Comparison of ENCODE assay signal across 11 cellular contexts in the genomic region with DNA sequence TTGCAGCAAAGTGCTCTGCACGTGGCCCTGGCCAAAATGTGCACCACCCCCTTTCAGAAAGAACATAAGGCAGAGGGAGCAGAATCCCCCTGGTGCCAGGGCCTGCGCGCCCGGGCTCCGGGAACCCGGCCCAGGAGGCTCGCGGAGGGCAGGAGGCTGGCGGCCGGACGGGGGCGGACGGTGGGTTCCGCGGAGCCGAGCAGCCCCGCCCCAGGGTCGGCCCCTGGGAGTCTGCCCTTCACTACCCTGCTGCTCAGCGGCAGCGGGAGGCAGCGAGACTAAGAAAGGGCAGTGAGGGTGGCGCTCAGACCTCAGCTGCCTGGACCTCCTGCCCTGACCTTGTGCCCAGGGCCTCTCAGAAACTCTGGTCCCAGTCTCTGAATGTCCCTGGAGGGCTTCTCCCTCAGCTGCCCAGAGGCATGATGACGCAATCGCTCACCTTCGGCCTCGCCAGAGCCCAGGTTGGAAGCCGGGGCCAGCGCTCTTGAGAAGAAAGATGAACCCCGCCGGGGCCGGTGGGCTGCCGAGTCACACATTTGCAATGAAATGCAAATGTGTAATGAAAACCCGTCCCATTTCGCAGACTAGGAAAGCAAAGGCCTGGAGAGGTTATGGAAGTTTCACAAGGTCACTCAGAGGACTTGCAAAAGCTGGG. TPM values are rescaled to one million over a fixed set of nuclear protein-coding genes. Genes with fewer than 3 reads are reported as not detected.
A peak's percentile ranks its signal among the peaks of the same experiment; 100 is the strongest.
DNase-seq lines count a peak whose midpoint lies in the region; ATAC-seq, FAIRE-seq and TF ChIP-seq lines count a peak whose summit lies in the region.
"Had no signal": no experiment of that assay in that cellular context is flagged by ENCODE, and none has a peak within 500 bp of the region (broad histone marks: within the 10 kb centered on the region; RNA-seq: fewer than 3 reads in every experiment).

No MANE protein-coding gene starts in this region.

- H3K36me3 ChIP-seq in GM12878 (ENCODE audit: control insufficient read depth in 2 of 2, insufficient read depth in 2 of 2, low read length in 1 of 2) (no peaks in the 10 kb centered on the region), iPS-20b (ENCODE audit: insufficient read depth, low read depth, low read length) (peaks cover 4% of the 10 kb centered on the region; the same call in 1 of the 2 replicates), suprapubic skin (no peaks in the 10 kb centered on the region)
- H3K36me3 ChIP-seq: prostate gland had no signal

- H3K4me1 Mint-ChIP-seq in activated CD8-positive, alpha-beta memory T cell treated with anti-CD3 and anti-CD28 coated beads, Interleukin-2, amount 10 ng/mL, durations not matched to agents 7 days and 5 days, result peaks cover 22% of the 10 kb centered on the region

- CTCF ChIA-PET in activated CD8-positive, alpha-beta memory T cell treated with anti-CD3 and anti-CD28 coated beads, Interleukin-2, amount 10 ng/mL, durations not matched to agents 7 days and 5 days (lab: Charles Lee), result no interaction called here
- CTCF ChIA-PET in GM12878 (lab: Yijun Ruan, JAX), result interaction anchor here (0.6 kb wide), 1 partner anchor 153 kb away, joined by 3 read pairs; no protein-coding TSS in a partner anchor

- no peak for TF ChIP-seq CTCF in GM12878 (IDR thresholded peaks at IDR 0.05 in 2 of 3, conservative IDR thresholded peaks at IDR 0.05 in 1 of 3; ENCODE audit: control insufficient read depth in 2 of 3, extremely low read depth in 1 of 3, insufficient read depth in 1 of 3, low read depth in 3 of 3, low read length in 3 of 3)
- no peak for TF ChIP-seq CTCF in suprapubic skin (IDR thresholded peaks at IDR 0.05)

- FAIRE-seq in GM12878 (lab: Jason Lieb, UNC), result no peak

- intact Hi-C loops in GM12878 (cut with micrococcal nuclease; ENCODE audit: unreplicated experiment), result no loop called here

- H3K9ac ChIP-seq in GM12878 (ENCODE audit: control insufficient read depth, insufficient read depth, low read length), result no peak overlapping the region
- peak overlapping the region; percentile 80; the same call in 1 of the 2 replicates for H3K9ac ChIP-seq in iPS-20b (ENCODE audit: low read depth, low read length)

- BruUV-seq in GM12878 (replicated peaks; lab: Mats Ljungman, UMichigan), result no TSS peak

- no peaks in the 10 kb centered on the region for H3K9me3 Mint-ChIP-seq in activated CD8-positive, alpha-beta memory T cell treated with anti-CD3 and anti-CD28 coated beads, Interleukin-2, amount 10 ng/mL, durations not matched to agents 7 days and 5 days (ENCODE audit: low read depth)
- H3K9me3 Mint-ChIP-seq: activated B cell treated with CpG ODN at 0.5 μM for 24 hours had no signal

- H3K36me3 Mint-ChIP-seq in activated CD8-positive, alpha-beta memory T cell treated with anti-CD3 and anti-CD28 coated beads, Interleukin-2, amount 10 ng/mL, durations not matched to agents 7 days and 5 days, result no peaks in the 10 kb centered on the region

- H3K4me3 ChIP-seq in GM12878, result no peak overlapping the region
- H3K4me3 ChIP-seq in iPS-20b (ENCODE audit: low read length), result peak overlapping the region; percentile 75
- H3K4me3 ChIP-seq in suprapubic skin, result peak overlapping the region; percentile 59
- H3K4me3 ChIP-seq: body of pancreas had no signal

- no peak overlapping the region for H2AFZ ChIP-seq in GM12878 (ENCODE audit: control insufficient read depth, low read depth, low read length)

- H3K9me3 ChIP-seq in GM12878 (replicated peaks; ENCODE audit: control insufficient read depth, insufficient read depth, low read length), result no peaks in the 10 kb centered on the region; the same call in 2 of the 3 replicates
- no peaks in the 10 kb centered on the region for H3K9me3 ChIP-seq in iPS-20b (ENCODE audit: insufficient read depth, low read depth, low read length)
- no peaks in the 10 kb centered on the region for H3K9me3 ChIP-seq in suprapubic skin
- H3K9me3 ChIP-seq: body of pancreas, prostate gland had no signal

- H3K4me3 Mint-ChIP-seq in activated CD8-positive, alpha-beta memory T cell treated with anti-CD3 and anti-CD28 coated beads, Interleukin-2, amount 10 ng/mL, durations not matched to agents 7 days and 5 days, result no peak overlapping the region

- POLR2A ChIA-PET in GM12878 (lab: Charles Lee), result no interaction called here

- H3K27me3 ChIP-seq in GM12878 (replicated peaks in 1 of 2; ENCODE audit: control insufficient read depth in 2 of 2, insufficient read depth in 2 of 2, low read length in 1 of 2), result peaks cover 21 to 42% of the 10 kb centered on the region in 2 experiments
- H3K27me3 ChIP-seq in iPS-20b (ENCODE audit: insufficient read depth, low read length), result peaks cover 55% of the 10 kb centered on the region
- peaks cover 60% of the 10 kb centered on the region for H3K27me3 ChIP-seq in suprapubic skin
- H3K27me3 ChIP-seq: body of pancreas had no signal

- WGBS in GM12878 (ENCODE audit: insufficient coverage, insufficient replicate concordance, low lambda C conversion rate, missing lambda C conversion rate), result 37% methylated on average over 21 of the region's 34 CpGs
- 65% methylated on average over 12 of the region's 34 CpGs for WGBS in suprapubic skin

- TF ChIP-seq POLR2A in GM12878 (IDR thresholded peaks at IDR 0.05; ENCODE audit: low read depth, low read length), result no peak
- no peak for TF ChIP-seq POLR2A in suprapubic skin (IDR thresholded peaks at IDR 0.05)

- no peaks in the 10 kb centered on the region for H3K79me2 ChIP-seq in GM12878 (ENCODE audit: control insufficient read depth, insufficient read depth, low read length)

- SMC1A ChIA-PET in GM12878 (lab: Charles Lee; ENCODE audit: uncharacterized antibody, unreplicated experiment), result no interaction called here

- RAD21 ChIA-PET in GM12878 (lab: Charles Lee; ENCODE audit: unreplicated experiment), result no interaction called here

- DNase-seq in activated CD8-positive, alpha-beta memory T cell treated with anti-CD3 and anti-CD28 coated beads for 24 hours, result peak; percentile 60
- no peak for DNase-seq in activated CD8-positive, alpha-beta memory T cell treated with anti-CD3 and anti-CD28 coated beads, Interleukin-2, amount 10 ng/mL, durations not matched to agents 7 days and 5 days
- no peak for DNase-seq in GM12878 (ENCODE audit: low read depth, low spot score)
- DNase-seq in suprapubic skin (ENCODE audit: low spot score in 2 of 2), result no peak
- DNase-seq in stimulated activated CD8-positive, alpha-beta memory T cell treated with anti-CD3 and anti-CD28 coated beads, Interleukin-4, amount 100 ng/mL, for 48 hours, result no peak
- DNase-seq: activated B cell treated with CpG ODN at 0.5 μM for 24 hours had no signal

- H3K4me2 ChIP-seq in GM12878 (ENCODE audit: control insufficient read depth, insufficient read depth), result no peak overlapping the region

- H3K27ac Mint-ChIP-seq in activated CD8-positive, alpha-beta memory T cell treated with anti-CD3 and anti-CD28 coated beads, Interleukin-2, amount 10 ng/mL, durations not matched to agents 7 days and 5 days, result no peak overlapping the region
- H3K27ac Mint-ChIP-seq: activated B cell treated with CpG ODN at 0.5 μM for 24 hours had no signal

- TF ChIP-seq EP300 in GM12878 (IDR thresholded peaks at IDR 0.05; ENCODE audit: borderline replicate concordance in 1 of 2, control insufficient read depth in 1 of 2, low read depth in 2 of 2, low read length in 2 of 2) (no peak), suprapubic skin (IDR thresholded peaks at IDR 0.05) (no peak)

- in situ Hi-C loops in GM12878 (cut with MboI), result no loop called here

- H3K27ac ChIP-seq in GM12878 (ENCODE audit: control insufficient read depth, insufficient read depth) (no peak overlapping the region), iPS-20b (ENCODE audit: low read length) (no peak overlapping the region), suprapubic skin (no peak overlapping the region)
- H3K27ac ChIP-seq: body of pancreas had no signal

- H4K20me1 ChIP-seq in GM12878 (ENCODE audit: control insufficient read depth, insufficient read depth), result no peaks in the 10 kb centered on the region

- H3K27me3 Mint-ChIP-seq in activated CD8-positive, alpha-beta memory T cell treated with anti-CD3 and anti-CD28 coated beads, Interleukin-2, amount 10 ng/mL, durations not matched to agents 7 days and 5 days, result peaks cover 88% of the 10 kb centered on the region

- no peak for TF ChIP-seq RAD21 in GM12878 (IDR thresholded peaks at IDR 0.05; ENCODE audit: insufficient read depth, low read depth, low read length)

- no peaks in the 10 kb centered on the region for H3K4me1 ChIP-seq in GM12878 (ENCODE audit: control insufficient read depth, insufficient read depth, low read length)
- peaks cover 32% of the 10 kb centered on the region for H3K4me1 ChIP-seq in iPS-20b (ENCODE audit: insufficient read depth, low read length)
- H3K4me1 ChIP-seq in suprapubic skin, result peaks cover 21% of the 10 kb centered on the region
- H3K4me1 ChIP-seq: prostate gland had no signal

- ATAC-seq in activated CD8-positive, alpha-beta memory T cell treated with anti-CD3 and anti-CD28 coated beads, Interleukin-2, amount 10 ng/mL, durations not matched to agents 7 days and 5 days, result no peak
- no peak for ATAC-seq in GM12878
- ATAC-seq in GM18858 (IDR thresholded peaks at IDR 0.05; ENCODE audit: unreplicated experiment), result no peak
- ATAC-seq in HG03039 (IDR thresholded peaks at IDR 0.05; ENCODE audit: unreplicated experiment), result no peak

TF ChIP-seq in GM12878, 131 proteins besides CTCF, POLR2A, EP300 and RAD21:
- TF ChIP-seq ZNF274 (IDR thresholded peaks at IDR 0.05; ENCODE audit: insufficient read depth, insufficient read length), result no peak
- TF ChIP-seq SUZ12 (IDR thresholded peaks at IDR 0.05; ENCODE audit: unreplicated experiment), result peak; percentile 57

RNA-seq across cellular contexts. Expression of gene CLMP, which starts 1.1 kb away (rescaled TPM):
- total RNA-seq in activated CD8-positive, alpha-beta memory T cell treated with anti-CD3 and anti-CD28 coated beads, Interleukin-2, amount 10 ng/mL, durations not matched to agents 7 days and 5 days, result under 1 TPM in 1 of 2 experiments, not detected in 1; 0.58 TPM
- 0.23 TPM in 1 of 2 replicates, not detected in the other for total RNA-seq in GM12878 (2013; cell fraction: nucleolus; rRNA removed)
- total RNA-seq in GM12878 (2014; rRNA removed) (0.22 TPM in 1 of 2 replicates, not detected in the other), GM12878 (2014; rRNA removed; fragmentation: Illumina TruSeq; extraction: Trizol) (0.05 TPM in 1 of 2 replicates, not detected in the other), GM12878 (2021) (0.19 and 0.21 TPM in 2 replicates), suprapubic skin (10 to 100 TPM; 17.5 to 26.9 (median 19.9) TPM)
- polyA plus RNA-seq in GM12878 (2011; ENCODE audit: low read depth), result not detected
- polyA plus RNA-seq in GM12878 (2011; rRNA removed) (not detected in 2 replicates), GM12878 (2014; fragmentation: Illumina TruSeq; extraction: Trizol) (not detected in 2 replicates), GM12878 (2014; fragmentation: Nextera tagmentation; extraction: Ambion mirVana) (under 1 TPM; 0.11 to 0.29 TPM), GM12878 (2014; rRNA removed) (0.01 and 0.03 TPM in 2 replicates), GM12878 (2016; fragmentation: Nextera tagmentation; extraction: Ambion mirVana) (under 1 TPM; 0.20 to 0.71 TPM)
- polyA plus RNA-seq in GM12878 (2011; cell fraction: cytosol; rRNA removed), result not detected in 2 replicates
- polyA plus RNA-seq in GM12878 (2011; cell fraction: nucleus; rRNA removed), result not detected in 2 replicates
- polyA plus RNA-seq in GM12878 (2012), result 0.06 TPM in 1 of 2 replicates, not detected in the other
- not detected in 2 replicates for polyA minus RNA-seq in GM12878 (2011; rRNA and poly(A)+ RNA removed)
- 0.31 and 0.80 TPM in 2 replicates for polyA minus RNA-seq in GM12878 (2011; cell fraction: cytosol; rRNA and poly(A)+ RNA removed)
- not detected in 2 replicates for polyA minus RNA-seq in GM12878 (2011; cell fraction: nucleus; rRNA and poly(A)+ RNA removed)
- total RNA-seq: activated B cell treated with CpG ODN at 0.5 μM for 24 hours had no signal

Comparison
In these comparisons a context has a peak if more than half of its experiments do, and no peak if none do; other contexts are left out.
1. RNA of gene CLMP, which starts 1.1 kb away (total RNA-seq): 17.5 to 26.9 TPM in suprapubic skin; 0.58 TPM in activated CD8-positive, alpha-beta memory T cell treated with anti-CD3 and anti-CD28 coated beads, Interleukin-2, amount 10 ng/mL, durations not matched to agents 7 days and 5 days and 0.05 to 0.23 TPM in GM12878; every median in the first group is over 10 times any median in the second.